8 cellular contexts compared by ENCODE assay signal in genomic region chr16:83899272-83899897, GRCh38. TPM values are rescaled to one million over a fixed set of nuclear protein-coding genes. Genes with fewer than 3 reads are reported as not detected.
DNase-seq lines count a peak whose midpoint lies in the region; ATAC-seq lines count a peak whose summit lies in the region.

No MANE protein-coding gene starts in this region.

- H3K36me3 Mint-ChIP-seq in naive thymus-derived CD8-positive, alpha-beta T cell: peaks cover 0 to 8% (median 0%) of the 10 kb centered on the region in 3 donors

- ATAC-seq in HG02571 (IDR thresholded peaks at IDR 0.05; ENCODE audit: unreplicated experiment) (peak; percentile 42), esophagus mucosa (peak; percentile 66)
- peak; percentile 56 to 59 for ATAC-seq in naive thymus-derived CD8-positive, alpha-beta T cell

- H3K27ac Mint-ChIP-seq in naive thymus-derived CD8-positive, alpha-beta T cell: peak overlapping the region; percentile 63 to 96 (median 94)

- peaks cover 22 to 46% (median 45%) of the 10 kb centered on the region in 4 donors for H3K4me1 Mint-ChIP-seq in naive thymus-derived CD8-positive, alpha-beta T cell

- DNase-seq in NCI-H1417 (lab: John Stamatoyannopoulos, UW) (peak in 2 of 3 experiments; percentile 63 to 75), NCI-H1417 treated with DMSO at 0.1 percent for 48 hours (lab: John Stamatoyannopoulos, UW) (no peak), NAMALWA (ENCODE audit: low spot score) (peak; percentile 35), activated T-cell treated with anti-CD3 and anti-CD28 coated beads for 48 hours (ENCODE audit: low read depth) (peak; percentile 23), stromal cell of bone marrow (ENCODE audit: low read depth) (peak; percentile 23)
- DNase-seq in naive thymus-derived CD8-positive, alpha-beta T cell: peak in 8 of 10 donors; percentile 10 to 33 (median 22)

- peaks cover 0 to 8% (median 2%) of the 10 kb centered on the region in 5 donors for H3K27me3 Mint-ChIP-seq in naive thymus-derived CD8-positive, alpha-beta T cell

- POLR2A ChIA-PET in naive thymus-derived CD8-positive, alpha-beta T cell (lab: Charles Lee): interaction anchor here (1.2 kb wide), 1 partner anchor 91 kb away, joined by 4 read pairs; the partner anchor contains the start of gene HSBP1

- no peaks in the 10 kb centered on the region for H3K9me3 Mint-ChIP-seq in naive thymus-derived CD8-positive, alpha-beta T cell

- peak overlapping the region; percentile 88 to 99 (median 94) for H3K4me3 Mint-ChIP-seq in naive thymus-derived CD8-positive, alpha-beta T cell

RNA-seq across cellular contexts. Expression of gene MLYCD, which starts 0.5 kb away (rescaled TPM):
- total RNA-seq in esophagus mucosa: 2.1 TPM
- 10 to 100 TPM in 1 of 2 experiments, 1 to 10 TPM in 1; 9.5 to 10.1 TPM for total RNA-seq in naive thymus-derived CD8-positive, alpha-beta T cell
- polyA plus RNA-seq in naive thymus-derived CD8-positive, alpha-beta T cell: 1 to 10 TPM in 1 of 3 donors, under 1 TPM in 2; 0.69 to 2.2 (median 0.92) TPM

RNA-seq across cellular contexts. Expression of gene OSGIN1, which starts 53.7 kb away (rescaled TPM):
- 5.6 TPM for total RNA-seq in esophagus mucosa
- 1 to 10 TPM; 2.0 to 2.2 TPM for total RNA-seq in naive thymus-derived CD8-positive, alpha-beta T cell
- under 1 TPM in 1 of 3 donors, not detected in 2; 0.26 TPM for polyA plus RNA-seq in naive thymus-derived CD8-positive, alpha-beta T cell
